Comparison of ENCODE assay signal across 1 cellular context in the genomic region with DNA sequence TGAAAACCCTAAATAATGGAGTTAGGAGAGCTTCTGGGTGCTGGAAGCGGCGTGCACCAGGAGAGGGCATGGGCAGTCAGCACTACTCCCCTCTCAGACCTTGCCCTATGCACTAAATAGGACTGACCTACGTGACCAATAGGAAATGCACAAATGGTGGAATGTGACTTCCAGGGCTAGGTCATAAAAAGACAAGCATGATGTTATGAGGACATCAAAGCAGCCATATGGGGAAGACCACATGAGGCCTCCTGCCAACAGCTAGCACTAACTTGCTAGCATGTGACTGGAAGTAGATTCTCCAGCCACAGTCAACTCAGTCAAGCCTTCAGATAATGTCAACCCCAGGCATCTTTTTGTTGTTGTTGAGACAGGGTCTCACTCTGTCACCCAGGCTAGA.
TF ChIP-seq lines count a peak whose summit lies in the region.

No MANE protein-coding gene starts in this region.

TF ChIP-seq in HEK293, 187 proteins besides CTCF, POLR2A, EP300 and RAD21:
- TF ChIP-seq ZNF350 (tag by site-specific recombination; IDR thresholded peaks at IDR 0.05), result peak; percentile 88
